Comparison of ENCODE assay signal across 12 cellular contexts in the genomic region with DNA sequence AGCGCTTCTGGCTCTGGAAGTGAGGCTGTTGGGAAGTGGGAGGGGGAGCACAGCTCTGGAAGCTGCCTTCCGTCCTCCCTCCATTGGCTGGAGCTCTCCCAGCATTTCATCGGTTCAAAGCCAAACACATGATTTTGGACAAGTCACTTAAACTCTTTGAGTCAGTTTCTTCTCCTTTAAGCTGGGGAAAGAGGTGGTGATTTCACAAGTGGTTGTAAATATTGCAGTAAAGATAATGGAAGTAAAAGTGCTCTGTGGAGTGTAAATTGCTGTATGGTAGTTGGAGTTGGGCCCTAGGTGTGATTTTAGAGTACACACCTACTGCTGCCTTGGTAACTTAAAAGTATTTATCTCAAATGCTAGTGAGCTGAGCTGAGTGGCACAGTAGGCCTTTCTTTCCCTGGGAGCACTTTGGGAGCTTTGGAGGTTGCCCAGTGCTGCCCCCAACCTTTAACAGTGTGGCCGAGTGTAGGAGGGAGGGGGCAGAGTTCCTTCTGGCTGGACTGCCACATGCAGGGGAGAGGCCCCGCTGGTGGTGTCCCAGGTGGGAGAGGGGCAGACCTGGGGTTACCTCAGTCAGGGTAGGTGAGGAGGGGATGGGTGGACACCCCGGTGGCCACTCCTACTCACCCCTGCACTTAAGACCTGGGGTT. TPM values are rescaled to one million over a fixed set of nuclear protein-coding genes. Genes with fewer than 3 reads are reported as not detected.
DNase-seq lines count a peak whose midpoint lies in the region; ATAC-seq and TF ChIP-seq lines count a peak whose summit lies in the region.
"Had no signal": no experiment of that assay in that cellular context is flagged by ENCODE, and none has a peak within 500 bp of the region (broad histone marks: within the 10 kb centered on the region; RNA-seq: fewer than 3 reads in every experiment).

No MANE protein-coding gene starts in this region.

- H3K4me3 ChIP-seq in mammary epithelial cell (replicated peaks in 1 of 3; ENCODE audit: insufficient read depth in 1 of 3, low read depth in 2 of 3, low read length in 3 of 3) (no peak overlapping the region), fibroblast of mammary gland (ENCODE audit: control insufficient read depth, low read depth, low read length) (no peak overlapping the region), aorta (ENCODE audit: low read length in 2 of 2) (no peak overlapping the region)

- over 99% methylated on average over 6 of the region's 6 CpGs for WGBS in mammary epithelial cell (ENCODE audit: low coverage, missing lambda C conversion rate)
- WGBS in aorta, 2 donors = 16 to 29% methylated on average over 5 to 6 of the region's 6 CpGs

- no peaks in the 10 kb centered on the region for H3K27me3 ChIP-seq in mammary epithelial cell (ENCODE audit: insufficient read depth, low read length)
- no peaks in the 10 kb centered on the region for H3K27me3 ChIP-seq in aorta (ENCODE audit: control insufficient read depth in 1 of 2, insufficient read depth in 2 of 2, low read length in 1 of 2)

- no peak overlapping the region for H2AFZ ChIP-seq in mammary epithelial cell (ENCODE audit: low read depth, low read length)

- POLR2A ChIA-PET in MCF 10A (lab: Yijun Ruan, JAX) = interaction anchor here (1.4 kb wide), 2 partner anchors 9 to 25 kb away, joined by 3 to 6 read pairs; no protein-coding TSS in a partner anchor

- H3K4me3 Mint-ChIP-seq in MCF 10A (ENCODE audit: unreplicated experiment) = no peak overlapping the region
- peak overlapping the region; percentile 40 for H3K4me3 Mint-ChIP-seq in neural crest cell
- H3K4me3 Mint-ChIP-seq: activated naive CD4-positive, alpha-beta T cell treated with anti-CD3 and anti-CD28 coated beads, Interleukin-2, amount 50 U/mL, for 24 hours had no signal

- CTCF ChIA-PET in MCF 10A (lab: Yijun Ruan, JAX) = interaction anchor here (0.6 to 1.0 kb wide), 2 partner anchors 38 to 111 kb away, joined by 3 to 4 read pairs; no protein-coding TSS in a partner anchor
- CTCF ChIA-PET in mammary epithelial cell (lab: Charles Lee; ENCODE audit: low non-redundant PET) = no interaction called here

- H3K9me3 Mint-ChIP-seq in MCF 10A (ENCODE audit: unreplicated experiment) (no peaks in the 10 kb centered on the region), neural crest cell (no peaks in the 10 kb centered on the region)
- H3K9me3 Mint-ChIP-seq: activated naive CD4-positive, alpha-beta T cell treated with anti-CD3 and anti-CD28 coated beads, Interleukin-2, amount 50 U/mL, for 24 hours had no signal

- dilution Hi-C loops in mammary epithelial cell (cut with HindIII; ENCODE audit: low sequenced_read_pairs) = no loop called here

- ATAC-seq in aorta (ENCODE audit: low FRiP score) = peak; percentile 65
- no peak for ATAC-seq in HG02885 (IDR thresholded peaks at IDR 0.05; ENCODE audit: poor library complexity, unreplicated experiment)
- ATAC-seq in HG02938 (IDR thresholded peaks at IDR 0.05; ENCODE audit: unreplicated experiment) = no peak

- H3K36me3 Mint-ChIP-seq in MCF 10A (ENCODE audit: insufficient read depth, unreplicated experiment) (peaks cover 4% of the 10 kb centered on the region), neural crest cell (ENCODE audit: low read depth) (no peaks in the 10 kb centered on the region)
- H3K36me3 Mint-ChIP-seq: activated naive CD4-positive, alpha-beta T cell treated with anti-CD3 and anti-CD28 coated beads, Interleukin-2, amount 50 U/mL, for 24 hours had no signal

- H3K9me3 ChIP-seq in mammary epithelial cell (replicated peaks; ENCODE audit: insufficient read depth, low read length) = no peaks in the 10 kb centered on the region
- H3K9me3 ChIP-seq in aorta (ENCODE audit: control insufficient read depth, low read length) = no peaks in the 10 kb centered on the region

- no peak overlapping the region for H3K4me2 ChIP-seq in mammary epithelial cell (ENCODE audit: insufficient read depth, low read depth, low read length)

- intact Hi-C loops in MCF 10A (cut with micrococcal nuclease) = no loop called here
- intact Hi-C loops in mammary epithelial cell (cut with micrococcal nuclease) = no loop called here
- intact Hi-C loops in aorta (cut with DNase I) = no loop called here

- in situ Hi-C loops in mammary epithelial cell (cut with MboI; ENCODE audit: low sequenced_read_pairs in 2 of 2) = no loop called here

- no peak for DNase-seq in MCF 10A (ENCODE audit: unreplicated experiment)
- no peak for DNase-seq in mammary epithelial cell
- DNase-seq in fibroblast of mammary gland (ENCODE audit: low read depth) = peak; percentile 84
- DNase-seq in neural crest cell (ENCODE audit: low read depth, low spot score) = no peak
- peak in 1 of 2 donors; percentile 74 for DNase-seq in aorta
- DNase-seq in NCI-H2107 (lab: John Stamatoyannopoulos, UW) = no peak
- DNase-seq: 8988T; stimulated activated CD4-positive, alpha-beta T cell treated with anti-CD3 and anti-CD28 coated beads, Interleukin-12 subunit alpha, Interleukin-12 subunit beta, amount 100 ng/mL, for 4 hours; T-helper 9 cell had no signal

- H3K27me3 Mint-ChIP-seq in MCF 10A (ENCODE audit: insufficient read depth, unreplicated experiment) = no peaks in the 10 kb centered on the region
- H3K27me3 Mint-ChIP-seq in neural crest cell (ENCODE audit: low read depth) = no peaks in the 10 kb centered on the region
- H3K27me3 Mint-ChIP-seq: activated naive CD4-positive, alpha-beta T cell treated with anti-CD3 and anti-CD28 coated beads, Interleukin-2, amount 50 U/mL, for 24 hours had no signal

- no TSS peak for BruUV-seq in MCF 10A (replicated peaks; lab: Mats Ljungman, UMichigan)
- BruUV-seq in mammary epithelial cell (replicated peaks; lab: Mats Ljungman, UMichigan) = no TSS peak

- H3K27ac Mint-ChIP-seq in MCF 10A (ENCODE audit: low read depth, unreplicated experiment) (peak overlapping the region; percentile 86), neural crest cell (ENCODE audit: unreplicated experiment) (peak overlapping the region; percentile 97)
- H3K27ac Mint-ChIP-seq: activated naive CD4-positive, alpha-beta T cell treated with anti-CD3 and anti-CD28 coated beads, Interleukin-2, amount 50 U/mL, for 24 hours had no signal

- H3K36me3 ChIP-seq in mammary epithelial cell (ENCODE audit: insufficient read depth, low read length) (peaks cover 1% of the 10 kb centered on the region), aorta (ENCODE audit: control insufficient read depth in 1 of 2, insufficient read depth in 2 of 2, low read length in 1 of 2) (no peaks in the 10 kb centered on the region)

- H3K27ac ChIP-seq in mammary epithelial cell (ENCODE audit: insufficient read depth, low read depth, low read length) = no peak overlapping the region
- peak overlapping the region in 1 of 2 donors; percentile 95 for H3K27ac ChIP-seq in aorta (ENCODE audit: low read depth in 1 of 2, low read length in 2 of 2)

- TF ChIP-seq CTCF in MCF 10A (IDR thresholded peaks at IDR 0.05; ENCODE audit: unreplicated experiment) = no peak
- TF ChIP-seq CTCF in mammary epithelial cell (conservative IDR thresholded peaks at IDR 0.05 in 1 of 2, IDR thresholded peaks at IDR 0.05 in 1 of 2; ENCODE audit: extremely low read depth in 1 of 2, insufficient read depth in 1 of 2, low read depth in 1 of 2, low read length in 2 of 2) = no peak
- TF ChIP-seq CTCF in fibroblast of mammary gland (conservative IDR thresholded peaks at IDR 0.05; ENCODE audit: control insufficient read depth, insufficient read depth, low read depth, low read length) = no peak
- no peak for TF ChIP-seq CTCF in neural crest cell (conservative IDR thresholded peaks at IDR 0.05)

- H4K20me1 ChIP-seq in mammary epithelial cell (ENCODE audit: insufficient read depth, low read length) = no peaks in the 10 kb centered on the region

- peaks cover 8% of the 10 kb centered on the region for H3K4me1 ChIP-seq in mammary epithelial cell (ENCODE audit: insufficient read depth, low read length)
- H3K4me1 ChIP-seq in aorta (ENCODE audit: control insufficient read depth in 1 of 2, insufficient read depth in 2 of 2, low read length in 2 of 2) = peaks cover 0 to 5% of the 10 kb centered on the region in 2 donors

- peaks cover 99% of the 10 kb centered on the region for H3K79me2 ChIP-seq in mammary epithelial cell (ENCODE audit: insufficient read depth, low read length)

- H3K9ac ChIP-seq in mammary epithelial cell (ENCODE audit: insufficient read depth, low read length) = no peak overlapping the region

- H3K4me1 Mint-ChIP-seq in MCF 10A (ENCODE audit: insufficient read depth, unreplicated experiment) (peaks cover 47% of the 10 kb centered on the region), neural crest cell (peaks cover 72% of the 10 kb centered on the region)
- H3K4me1 Mint-ChIP-seq: activated naive CD4-positive, alpha-beta T cell treated with anti-CD3 and anti-CD28 coated beads, Interleukin-2, amount 50 U/mL, for 24 hours had no signal

RNA-seq across cellular contexts. Expression of a gene that starts 54.7 kb away (rescaled TPM):
- total RNA-seq in MCF 10A (2022) (80.8 and 89.5 TPM in 2 replicates), mammary epithelial cell (100 to 1,000 TPM in 1 of 2 donors, 10 to 100 TPM in 1; 40.8 to 137 TPM), neural crest cell (48.6 and 51.8 TPM in 2 replicates), aorta (10 to 100 TPM; 55.2 to 72.4 TPM)
- polyA plus RNA-seq in mammary epithelial cell (56.4 TPM), aorta (10 to 100 TPM; 16.7 to 42.4 TPM)
- polyA minus RNA-seq in mammary epithelial cell = 60.0 TPM
